ENCODE assay signal across 1 cellular context in genomic region chr21:43585924-43586411, GRCh38.
TF ChIP-seq lines count a peak whose summit lies in the region.

No MANE protein-coding gene starts in this region.

TF ChIP-seq in HepG2, 621 proteins besides CTCF, POLR2A, EP300 and RAD21 (continued from another document and continues in another):
- TF ChIP-seq ZNF639 (CRISPR knock-in tag; conservative IDR thresholded peaks at IDR 0.05) = no peak
- 0 out of 2 replicates have a peak, but pooled peaks have one; percentile 20 for TF ChIP-seq ARNT2 (CRISPR knock-in tag; IDR thresholded peaks at IDR 0.05; ENCODE audit: low read depth)
- TF ChIP-seq FOXO1 (CRISPR knock-in tag; IDR thresholded peaks at IDR 0.05) = peak; percentile 70; the same call in 1 of the 2 replicates
- peak; percentile 82 for TF ChIP-seq SKIL (CRISPR knock-in tag; IDR thresholded peaks at IDR 0.05; ENCODE audit: borderline replicate concordance)
- TF ChIP-seq ZNF772 (CRISPR knock-in tag; IDR thresholded peaks at IDR 0.05) = peak; percentile 50; the same call in 1 of the 2 replicates
- no peak for TF ChIP-seq ZNF253 (CRISPR knock-in tag; IDR thresholded peaks at IDR 0.05; ENCODE audit: borderline replicate concordance)
- peak; percentile 78; the same call in 1 of the 2 replicates for TF ChIP-seq ZNF878 (CRISPR knock-in tag; IDR thresholded peaks at IDR 0.05)
- TF ChIP-seq PAXIP1 (CRISPR knock-in tag; conservative IDR thresholded peaks at IDR 0.05) = peak; percentile 74
- peak; percentile 61 for TF ChIP-seq ASH2L (IDR thresholded peaks at IDR 0.05; ENCODE audit: insufficient read length, low read depth, low read length)
- TF ChIP-seq, protein P1, sequence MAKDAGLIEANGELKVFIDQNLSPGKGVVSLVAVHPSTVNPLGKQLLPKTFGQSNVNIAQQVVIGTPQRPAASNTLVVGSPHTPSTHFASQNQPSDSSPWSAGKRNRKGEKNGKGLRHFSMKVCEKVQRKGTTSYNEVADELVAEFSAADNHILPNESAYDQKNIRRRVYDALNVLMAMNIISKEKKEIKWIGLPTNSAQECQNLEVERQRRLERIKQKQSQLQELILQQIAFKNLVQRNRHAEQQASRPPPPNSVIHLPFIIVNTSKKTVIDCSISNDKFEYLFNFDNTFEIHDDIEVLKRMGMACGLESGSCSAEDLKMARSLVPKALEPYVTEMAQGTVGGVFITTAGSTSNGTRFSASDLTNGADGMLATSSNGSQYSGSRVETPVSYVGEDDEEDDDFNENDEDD (CRISPR knock-in tag; IDR thresholded peaks at IDR 0.05; ENCODE audit: borderline replicate concordance) = 0 out of 2 replicates have a peak, but pooled peaks have one; percentile 43
- TF ChIP-seq ZNF703 (CRISPR knock-in tag; IDR thresholded peaks at IDR 0.05; ENCODE audit: borderline replicate concordance) = no peak
- peak; percentile 75 for TF ChIP-seq SKI (IDR thresholded peaks at IDR 0.05; ENCODE audit: partially characterized antibody)
- TF ChIP-seq ZNF576 (CRISPR knock-in tag; IDR thresholded peaks at IDR 0.05) = no peak
- TF ChIP-seq, protein P2, sequence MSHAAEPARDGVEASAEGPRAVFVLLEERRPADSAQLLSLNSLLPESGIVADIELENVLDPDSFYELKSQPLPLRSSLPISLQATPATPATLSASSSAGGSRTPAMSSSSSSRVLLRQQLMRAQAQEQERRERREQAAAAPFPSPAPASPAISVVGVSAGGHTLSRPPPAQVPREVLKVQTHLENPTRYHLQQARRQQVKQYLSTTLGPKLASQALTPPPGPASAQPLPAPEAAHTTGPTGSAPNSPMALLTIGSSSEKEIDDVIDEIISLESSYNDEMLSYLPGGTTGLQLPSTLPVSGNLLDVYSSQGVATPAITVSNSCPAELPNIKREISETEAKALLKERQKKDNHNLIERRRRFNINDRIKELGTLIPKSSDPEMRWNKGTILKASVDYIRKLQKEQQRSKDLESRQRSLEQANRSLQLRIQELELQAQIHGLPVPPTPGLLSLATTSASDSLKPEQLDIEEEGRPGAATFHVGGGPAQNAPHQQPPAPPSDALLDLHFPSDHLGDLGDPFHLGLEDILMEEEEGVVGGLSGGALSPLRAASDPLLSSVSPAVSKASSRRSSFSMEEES (CRISPR knock-in tag; IDR thresholded peaks at IDR 0.05) = 0 out of 2 replicates have a peak, but pooled peaks have one; percentile 58
- TF ChIP-seq NFIC (IDR thresholded peaks at IDR 0.05; ENCODE audit: low read length) = peak; percentile 74; the same call in 1 of the 2 replicates
- 0 out of 2 replicates have a peak, but pooled peaks have one; percentile 53 for TF ChIP-seq RERE (CRISPR knock-in tag; IDR thresholded peaks at IDR 0.05; ENCODE audit: low read depth)
- peak; percentile 71; the same call in 1 of the 2 replicates for TF ChIP-seq ZBTB20 (CRISPR knock-in tag; IDR thresholded peaks at IDR 0.05; ENCODE audit: borderline replicate concordance, low read depth)
- TF ChIP-seq SOX5 (CRISPR knock-in tag; IDR thresholded peaks at IDR 0.05; ENCODE audit: borderline replicate concordance) = peak; percentile 93; the same call in 1 of the 2 replicates
- 0 out of 2 replicates have a peak, but pooled peaks have one; percentile 32 for TF ChIP-seq ATF1 (CRISPR knock-in tag; IDR thresholded peaks at IDR 0.05)
- TF ChIP-seq NCOA2 (CRISPR knock-in tag; IDR thresholded peaks at IDR 0.05) = peak; percentile 74
- TF ChIP-seq SRSF1 (optimal IDR thresholded peaks at IDR 0.05; ENCODE audit: low read depth, low read length) = no peak
- peak; percentile 43; the same call in 1 of the 2 replicates for TF ChIP-seq ZNF281 (CRISPR knock-in tag; IDR thresholded peaks at IDR 0.05; ENCODE audit: borderline replicate concordance)
- peak; percentile 72; the same call in 1 of the 2 replicates for TF ChIP-seq KMT2A (CRISPR knock-in tag; IDR thresholded peaks at IDR 0.05)
- peak; percentile 100 for TF ChIP-seq TEAD3 (CRISPR knock-in tag; optimal IDR thresholded peaks at IDR 0.05; ENCODE audit: borderline replicate concordance)
- peak; percentile 89 for TF ChIP-seq ZNF614 (CRISPR knock-in tag; IDR thresholded peaks at IDR 0.05; ENCODE audit: borderline replicate concordance)
- TF ChIP-seq DPF2 (CRISPR knock-in tag; IDR thresholded peaks at IDR 0.05; ENCODE audit: borderline replicate concordance, low read depth) = peak; percentile 25; the same call in 1 of the 2 replicates
- peak; percentile 91 for TF ChIP-seq CEBPG (CRISPR knock-in tag; IDR thresholded peaks at IDR 0.05)
- TF ChIP-seq NFE2L1 (CRISPR knock-in tag; IDR thresholded peaks at IDR 0.05; ENCODE audit: borderline replicate concordance) = no peak
- no peak for TF ChIP-seq ATF7-NPFF (CRISPR knock-in tag; IDR thresholded peaks at IDR 0.05; ENCODE audit: low read depth)
- peak; percentile 52; the same call in 1 of the 2 replicates for TF ChIP-seq SOX13 (IDR thresholded peaks at IDR 0.05)
- peak in 1 of 2 experiments; percentile 95; a peak in 2 of 4 replicates for TF ChIP-seq SOX13 (CRISPR knock-in tag; conservative IDR thresholded peaks at IDR 0.05 in 1 of 2, IDR thresholded peaks at IDR 0.05 in 1 of 2)
- TF ChIP-seq IRF2 (CRISPR knock-in tag; IDR thresholded peaks at IDR 0.05) = peak; percentile 87
- TF ChIP-seq, protein P3, sequence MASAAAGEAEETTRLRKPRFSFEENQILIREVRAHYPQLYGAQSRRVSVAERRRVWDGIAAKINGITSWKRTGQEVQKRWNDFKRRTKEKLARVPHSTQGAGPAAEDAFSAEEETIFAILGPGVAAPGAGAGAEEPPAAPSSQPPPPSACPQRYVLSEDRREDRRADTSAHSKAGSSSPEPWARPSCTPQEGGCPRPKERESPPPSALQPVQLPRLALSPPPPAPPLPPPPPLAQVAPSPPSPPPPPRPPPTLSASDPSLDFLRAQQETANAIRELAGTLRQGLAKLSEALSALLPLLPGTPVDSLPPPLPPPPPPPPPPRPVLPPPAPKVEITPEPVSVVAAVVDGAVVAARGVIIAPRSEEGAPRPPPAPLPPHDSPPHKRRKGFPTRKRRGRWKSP (CRISPR knock-in tag; IDR thresholded peaks at IDR 0.05) = no peak
- no peak for TF ChIP-seq DDIT3 (CRISPR knock-in tag; IDR thresholded peaks at IDR 0.05)
- no peak for TF ChIP-seq ZNF230 (CRISPR knock-in tag; IDR thresholded peaks at IDR 0.05)
- no peak for TF ChIP-seq HIVEP1 (CRISPR knock-in tag; IDR thresholded peaks at IDR 0.05)
- TF ChIP-seq SMAD3 (CRISPR knock-in tag; IDR thresholded peaks at IDR 0.05) = no peak
- peak; percentile 14; the same call in 1 of the 2 replicates for TF ChIP-seq NFYC (CRISPR knock-in tag; IDR thresholded peaks at IDR 0.05)
- TF ChIP-seq CBFB (CRISPR knock-in tag; IDR thresholded peaks at IDR 0.05) = peak; percentile 98
- TF ChIP-seq HMG20A (CRISPR knock-in tag; IDR thresholded peaks at IDR 0.05; ENCODE audit: borderline replicate concordance) = peak; percentile 87; the same call in 1 of the 2 replicates
- TF ChIP-seq KAT8 (CRISPR knock-in tag; IDR thresholded peaks at IDR 0.05) = peak; percentile 89
